ENCODE assay signal across 1 cellular context in genomic region chr17:76252040-76252954, GRCh38.
TF ChIP-seq lines count a peak whose summit lies in the region.

No MANE protein-coding gene starts in this region.

TF ChIP-seq in endothelial cell of umbilical vein, 7 proteins besides CTCF, POLR2A, EP300 and RAD21:
- peak; percentile 22 for TF ChIP-seq POLR2AphosphoS5 (IDR thresholded peaks at IDR 0.05; ENCODE audit: insufficient read depth, low read depth, low read length)
- no peak for TF ChIP-seq JUN (IDR thresholded peaks at IDR 0.05; ENCODE audit: borderline replicate concordance, insufficient read depth, insufficient read length, low read depth)
- TF ChIP-seq FOS (IDR thresholded peaks at IDR 0.05; ENCODE audit: borderline replicate concordance, insufficient read depth, low read length), result peak; percentile 5
